1 cellular context compared by ENCODE assay signal in genomic region chr6:31125162-31125561, GRCh38.
TF ChIP-seq lines count a peak whose summit lies in the region.

No MANE protein-coding gene starts in this region.

TF ChIP-seq in endothelial cell of umbilical vein, 7 proteins besides CTCF, POLR2A, EP300 and RAD21:
- peak; percentile 40 for TF ChIP-seq FOS (IDR thresholded peaks at IDR 0.05; ENCODE audit: borderline replicate concordance, insufficient read depth, low read length)
- TF ChIP-seq, protein P1, sequence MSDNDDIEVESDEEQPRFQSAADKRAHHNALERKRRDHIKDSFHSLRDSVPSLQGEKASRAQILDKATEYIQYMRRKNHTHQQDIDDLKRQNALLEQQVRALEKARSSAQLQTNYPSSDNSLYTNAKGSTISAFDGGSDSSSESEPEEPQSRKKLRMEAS (IDR thresholded peaks at IDR 0.05; ENCODE audit: insufficient read depth, insufficient read length), result no peak
- no peak for TF ChIP-seq MYC (IDR thresholded peaks at IDR 0.05; ENCODE audit: low read depth, low read length)
- TF ChIP-seq POLR2AphosphoS5 (IDR thresholded peaks at IDR 0.05; ENCODE audit: insufficient read depth, low read depth, low read length), result peak; percentile 37
